8 cellular contexts compared by ENCODE assay signal in the genomic region with DNA sequence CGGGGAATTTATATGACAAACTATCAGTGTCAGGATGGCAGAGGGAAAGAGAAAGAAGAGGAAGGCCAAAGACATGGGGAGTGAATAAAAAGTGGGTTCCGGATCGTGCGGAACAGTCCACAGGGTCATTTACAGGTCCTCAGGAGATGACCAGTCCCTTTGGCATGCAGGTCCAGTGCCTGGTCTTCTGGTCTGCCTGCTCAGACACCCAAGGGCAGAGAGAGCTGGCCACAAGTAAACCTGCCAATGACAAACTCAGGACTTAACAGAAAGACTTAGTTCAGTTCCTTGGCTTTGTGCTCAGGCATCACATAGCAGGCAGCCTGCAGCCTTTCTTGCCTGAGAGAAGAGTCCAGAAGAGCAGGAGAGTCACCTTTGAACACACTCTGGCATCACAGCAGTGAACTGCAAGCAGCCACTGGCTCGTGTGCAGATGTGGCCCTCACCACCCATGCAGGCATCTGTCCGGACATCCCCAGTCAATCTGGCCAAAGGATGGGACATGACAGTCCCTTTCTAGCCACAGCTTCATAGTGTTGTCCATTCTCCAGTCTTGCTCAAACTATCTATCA. TPM values are rescaled to one million over a fixed set of nuclear protein-coding genes. Genes with fewer than 3 reads are reported as not detected.
DNase-seq lines count a peak whose midpoint lies in the region; ATAC-seq, FAIRE-seq and TF ChIP-seq lines count a peak whose summit lies in the region.

No MANE protein-coding gene starts in this region.

- H4K8ac ChIP-seq in H1 (ENCODE audit: extremely low read depth, insufficient read depth, low read length) = no peak overlapping the region; the same call in 1 of the 2 replicates

- no peak overlapping the region for H2AFZ ChIP-seq in H1 (ENCODE audit: low read length)

- no peak overlapping the region for H2BK120ac ChIP-seq in H1 (replicated peaks; ENCODE audit: low read depth, low read length)

- H3K9me3 ChIP-seq in RWPE2 (ENCODE audit: severe bottlenecking) = no peaks in the 10 kb centered on the region
- H3K9me3 ChIP-seq in H1 (ENCODE audit: insufficient read depth in 2 of 2, low read depth in 1 of 2, low read length in 1 of 2) = no peaks in the 10 kb centered on the region

- DNase-seq in EL = peak; percentile 97
- DNase-seq in RWPE2 (ENCODE audit: low spot score) = no peak
- no peak for DNase-seq in H1 (ENCODE audit: low read depth in 1 of 2, low spot score in 2 of 2)
- DNase-seq in midbrain (lab: John Stamatoyannopoulos, UW) = peak; percentile 38
- no peak for DNase-seq in SHP77 (lab: John Stamatoyannopoulos, UW)
- no peak for DNase-seq in DMS153 treated with DMSO at 0.1 percent for 48 hours (lab: John Stamatoyannopoulos, UW; ENCODE audit: unreplicated experiment)
- no peak for DNase-seq in activated effector memory CD4-positive, alpha-beta T cell treated with anti-CD3 and anti-CD28 coated beads, Interleukin-2, amount 50 U/mL, for 16 hours
- no peak for DNase-seq in NCI-H748 (lab: John Stamatoyannopoulos, UW; ENCODE audit: unreplicated experiment)

- H2BK15ac ChIP-seq in H1 (ENCODE audit: low read length) = no peak overlapping the region

- no peak for TF ChIP-seq EP300 in H1 (IDR thresholded peaks at IDR 0.05; ENCODE audit: borderline replicate concordance in 1 of 2, low read depth in 2 of 2, low read length in 2 of 2)

- H3K4ac ChIP-seq in H1 (replicated peaks; ENCODE audit: insufficient read length, low read depth, low read length) = no peak overlapping the region

- H2BK5ac ChIP-seq in H1 (ENCODE audit: low read depth, low read length) = no peak overlapping the region

- H3K18ac ChIP-seq in H1 (ENCODE audit: extremely low read depth, low read length) = no peak overlapping the region

- no peak overlapping the region for H2BK12ac ChIP-seq in H1 (ENCODE audit: low read depth, low read length)

- no peak for TF ChIP-seq RAD21 in H1 (IDR thresholded peaks at IDR 0.05 in 1 of 2, conservative IDR thresholded peaks at IDR 0.05 in 1 of 2; ENCODE audit: low read depth in 2 of 2, low read length in 2 of 2)

- no peak overlapping the region for H3K56ac ChIP-seq in H1 (replicated peaks; ENCODE audit: insufficient read length, low read depth, low read length)

- H3K9ac ChIP-seq in H1 (replicated peaks in 1 of 4; ENCODE audit: extremely low read depth in 1 of 4, low read depth in 3 of 4, low read length in 3 of 4) = no peak overlapping the region

- H4K5ac ChIP-seq in H1 (ENCODE audit: insufficient read length, low read depth, low read length) = no peak overlapping the region

- WGBS in H1 (ENCODE audit: extremely low coverage in 1 of 2, insufficient coverage in 1 of 2, insufficient read length in 1 of 2, insufficient replicate concordance in 2 of 2, low coverage in 1 of 2, low lambda C conversion rate in 2 of 2, missing lambda C conversion rate in 1 of 2), 2 experiments = 88% methylated on average over 6 of the region's 6 CpGs; no CpG with 5 or more reads in 1 of the 2 experiments

- no peak overlapping the region for H2BK20ac ChIP-seq in H1 (ENCODE audit: low read length)

- POLR2A ChIA-PET in H1 (lab: Charles Lee; ENCODE audit: partially characterized antibody) = interaction anchor here (1.2 to 4.3 kb wide), 4 partner anchors 9 to 16 kb away, joined by 3 to 16 read pairs (median 3); no protein-coding TSS in a partner anchor

- H3K23ac ChIP-seq in H1 (ENCODE audit: insufficient read length) = no peak overlapping the region

- H3K27me3 ChIP-seq in RWPE2 (ENCODE audit: insufficient read depth, poor library complexity, severe bottlenecking) (no peaks in the 10 kb centered on the region), H1 (replicated peaks in 1 of 4; ENCODE audit: control insufficient read depth in 3 of 4, extremely low read depth in 1 of 4, insufficient read depth in 3 of 4, low read length in 3 of 4) (no peaks in the 10 kb centered on the region)

- H3K4me1 ChIP-seq in RWPE2 (ENCODE audit: insufficient read depth, poor library complexity, severe bottlenecking) = no peaks in the 10 kb centered on the region
- H3K4me1 ChIP-seq in H1 (replicated peaks in 1 of 4; ENCODE audit: control insufficient read depth in 3 of 4, insufficient read depth in 4 of 4, low read length in 3 of 4) = no peaks in the 10 kb centered on the region

- no peak for TF ChIP-seq CTCF in RWPE2 (IDR thresholded peaks at IDR 0.05; ENCODE audit: poor library complexity, severe bottlenecking)
- no peak for TF ChIP-seq CTCF in H1 (IDR thresholded peaks at IDR 0.05; ENCODE audit: control extremely low read depth in 1 of 3, insufficient read depth in 1 of 3, low read depth in 1 of 3, low read length in 3 of 3)

- CTCF ChIA-PET in H1 (lab: Charles Lee; ENCODE audit: partially characterized antibody) = interaction anchor here (0.8 to 2.6 kb wide), 4 partner anchors 8 to 115 kb away, joined by 3 to 11 read pairs (median 4); no protein-coding TSS in a partner anchor

- TF ChIP-seq POLR2A in H1 (IDR thresholded peaks at IDR 0.05; ENCODE audit: control extremely low read depth in 1 of 2, low read depth in 2 of 2, low read length in 2 of 2) = no peak

- H3K79me1 ChIP-seq in H1 (ENCODE audit: low read depth, low read length) = peaks cover 2% of the 10 kb centered on the region; the same call in 1 of the 2 replicates

- no peaks in the 10 kb centered on the region; a peak in 1 of 4 replicates for H3K79me2 ChIP-seq in H1 (ENCODE audit: control insufficient read depth in 1 of 2, insufficient read depth in 2 of 2, low read length in 2 of 2)

- ATAC-seq in RWPE2 (ENCODE audit: low read depth) = 0 out of 3 replicates have a peak, but pooled peaks have one; percentile 24

- H3K23me2 ChIP-seq in H1 (ENCODE audit: low read depth, low read length) = no peaks in the 10 kb centered on the region

- FAIRE-seq in H1 (lab: Jason Lieb, UNC) = no peak

- H4K20me1 ChIP-seq in H1 (replicated peaks in 1 of 2; ENCODE audit: control insufficient read depth in 1 of 2, insufficient read depth in 2 of 2, low read length in 2 of 2) = peaks cover 1 to 3% of the 10 kb centered on the region in 2 experiments

- H3K36me3 ChIP-seq in RWPE2 (ENCODE audit: low read depth) (peaks cover 31% of the 10 kb centered on the region), H1 (ENCODE audit: control insufficient read depth in 2 of 4, insufficient read depth in 4 of 4, low read length in 3 of 4) (peaks cover 3 to 11% (median 5%) of the 10 kb centered on the region in 4 experiments; a peak in 5 of 8 replicates)

- no peak overlapping the region for H2AK5ac ChIP-seq in H1 (ENCODE audit: low read depth, low read length)

- H3K4me2 ChIP-seq in H1 (ENCODE audit: insufficient read depth in 1 of 2, low read depth in 2 of 2, low read length in 2 of 2) = no peak overlapping the region

- no peak overlapping the region for H3K14ac ChIP-seq in H1 (ENCODE audit: insufficient read length)

- H4K91ac ChIP-seq in H1 (replicated peaks; ENCODE audit: insufficient read length, low read length) = no peak overlapping the region

- H3K27ac ChIP-seq in RWPE2 (ENCODE audit: poor library complexity, severe bottlenecking) (no peak overlapping the region), H1 (ENCODE audit: low read depth, low read length) (no peak overlapping the region)

- H3K4me3 ChIP-seq in RWPE2 (ENCODE audit: severe bottlenecking) (no peak overlapping the region), H1 (ENCODE audit: extremely low read depth in 1 of 4, insufficient read depth in 2 of 4, low read depth in 3 of 4, low read length in 4 of 4) (no peak overlapping the region)

RNA-seq across cellular contexts. Expression of gene TMEM127, which starts 14.0 kb away (rescaled TPM):
- 25.0 and 25.4 TPM in 2 replicates for total RNA-seq in H1 (2021; fragmentation: NEBNext Ultra II Directional; extraction: Animal tissue kit (Norgen Biotek cat#: 25700))
- 41.0 and 45.1 TPM in 2 replicates for polyA plus RNA-seq in H1 (2011; rRNA removed)
- polyA plus RNA-seq in H1 (2011; cell fraction: cytosol; rRNA removed) = 18.7 TPM
- 27.6 TPM for polyA plus RNA-seq in H1 (2011; cell fraction: nucleus; rRNA removed)
- 16.6 to 20.6 TPM (median 18.4 TPM) in 4 replicates for polyA plus RNA-seq in H1 (2012, experiment 1 of 2)
- polyA plus RNA-seq in H1 (2012, experiment 2 of 2) = 14.4 TPM
- 26.3 TPM for polyA plus RNA-seq in H1 (2013, experiment 1 of 2)
- 30.3 TPM for polyA plus RNA-seq in H1 (2013, experiment 2 of 2)
- polyA minus RNA-seq in H1 (2011; rRNA and poly(A)+ RNA removed) = 35.4 and 37.9 TPM in 2 replicates
- polyA minus RNA-seq in H1 (2011; cell fraction: cytosol; rRNA and poly(A)+ RNA removed) = 15.1 TPM
- polyA minus RNA-seq in H1 (2011; cell fraction: nucleus; rRNA and poly(A)+ RNA removed) = 12.3 TPM

RNA-seq across cellular contexts. Expression of gene CIAO1, which starts 14.2 kb away (rescaled TPM):
- total RNA-seq in H1 (2021; fragmentation: NEBNext Ultra II Directional; extraction: Animal tissue kit (Norgen Biotek cat#: 25700)) = 63.7 and 69.9 TPM in 2 replicates
- 99.2 and 113 TPM in 2 replicates for polyA plus RNA-seq in H1 (2011; rRNA removed)
- polyA plus RNA-seq in H1 (2011; cell fraction: cytosol; rRNA removed) = 110 TPM
- polyA plus RNA-seq in H1 (2011; cell fraction: nucleus; rRNA removed) = 89.6 TPM
- 56.8 to 65.7 TPM (median 60.0 TPM) in 4 replicates for polyA plus RNA-seq in H1 (2012, experiment 1 of 2)
- polyA plus RNA-seq in H1 (2012, experiment 2 of 2) = 58.6 TPM
- polyA plus RNA-seq in H1 (2013, experiment 1 of 2) = 40.7 TPM
- polyA plus RNA-seq in H1 (2013, experiment 2 of 2) = 38.5 TPM
- 124 and 131 TPM in 2 replicates for polyA minus RNA-seq in H1 (2011; rRNA and poly(A)+ RNA removed)
- polyA minus RNA-seq in H1 (2011; cell fraction: cytosol; rRNA and poly(A)+ RNA removed) = 51.7 TPM
- polyA minus RNA-seq in H1 (2011; cell fraction: nucleus; rRNA and poly(A)+ RNA removed) = 51.3 TPM

RNA-seq across cellular contexts. Expression of gene STARD7, which starts 43.2 kb away (rescaled TPM):
- total RNA-seq in H1 (2021; fragmentation: NEBNext Ultra II Directional; extraction: Animal tissue kit (Norgen Biotek cat#: 25700)) = 200 and 207 TPM in 2 replicates
- 60.3 and 89.1 TPM in 2 replicates for polyA plus RNA-seq in H1 (2011; rRNA removed)
- 90.5 TPM for polyA plus RNA-seq in H1 (2011; cell fraction: cytosol; rRNA removed)
- 50.4 TPM for polyA plus RNA-seq in H1 (2011; cell fraction: nucleus; rRNA removed)
- polyA plus RNA-seq in H1 (2012, experiment 1 of 2) = 125 to 145 TPM (median 130 TPM) in 4 replicates
- 61.7 TPM for polyA plus RNA-seq in H1 (2012, experiment 2 of 2)
- 108 TPM for polyA plus RNA-seq in H1 (2013, experiment 1 of 2)
- polyA plus RNA-seq in H1 (2013, experiment 2 of 2) = 99.9 TPM
- 116 and 121 TPM in 2 replicates for polyA minus RNA-seq in H1 (2011; rRNA and poly(A)+ RNA removed)
- polyA minus RNA-seq in H1 (2011; cell fraction: cytosol; rRNA and poly(A)+ RNA removed) = 74.0 TPM
- 149 TPM for polyA minus RNA-seq in H1 (2011; cell fraction: nucleus; rRNA and poly(A)+ RNA removed)

RNA-seq across cellular contexts. Expression of gene SNRNP200, which starts 53.5 kb away (rescaled TPM):
- 190 and 199 TPM in 2 replicates for total RNA-seq in H1 (2021; fragmentation: NEBNext Ultra II Directional; extraction: Animal tissue kit (Norgen Biotek cat#: 25700))
- 289 and 302 TPM in 2 replicates for polyA plus RNA-seq in H1 (2011; rRNA removed)
- polyA plus RNA-seq in H1 (2011; cell fraction: cytosol; rRNA removed) = 285 TPM
- 577 TPM for polyA plus RNA-seq in H1 (2011; cell fraction: nucleus; rRNA removed)
- polyA plus RNA-seq in H1 (2012, experiment 1 of 2) = 182 to 258 TPM (median 247 TPM) in 4 replicates
- 34.1 TPM for polyA plus RNA-seq in H1 (2012, experiment 2 of 2)
- 88.0 TPM for polyA plus RNA-seq in H1 (2013, experiment 1 of 2)
- polyA plus RNA-seq in H1 (2013, experiment 2 of 2) = 74.0 TPM
- 522 and 583 TPM in 2 replicates for polyA minus RNA-seq in H1 (2011; rRNA and poly(A)+ RNA removed)
- polyA minus RNA-seq in H1 (2011; cell fraction: cytosol; rRNA and poly(A)+ RNA removed) = 178 TPM
- polyA minus RNA-seq in H1 (2011; cell fraction: nucleus; rRNA and poly(A)+ RNA removed) = 183 TPM

Comparison
In these comparisons a context has a peak if more than half of its experiments do, and no peak if none do; other contexts are left out.
1. DNase-seq: peak in EL (single experiment) and midbrain (single experiment); none in RWPE2 (single experiment), H1 (0 of 2), SHP77 (0 of 2), DMS153 treated with DMSO at 0.1 percent for 48 hours (single experiment), activated effector memory CD4-positive, alpha-beta T cell treated with anti-CD3 and anti-CD28 coated beads, Interleukin-2, amount 50 U/mL, for 16 hours (single experiment) and NCI-H748 (single experiment).